1 cellular context compared by ENCODE assay signal in genomic region chr7:138002096-138002827, GRCh38.
TF ChIP-seq lines count a peak whose summit lies in the region.

No MANE protein-coding gene starts in this region.

TF ChIP-seq in K562, 482 proteins besides CTCF, POLR2A, EP300 and RAD21 (continued from another document and continues in another):
- TF ChIP-seq ZBTB26 (CRISPR knock-in tag; IDR thresholded peaks at IDR 0.05) (no peak), MCM3 (IDR thresholded peaks at IDR 0.05) (no peak), SIN3B (IDR thresholded peaks at IDR 0.05; ENCODE audit: low read depth) (no peak), CBFA2T3 (IDR thresholded peaks at IDR 0.05) (no peak), DEAF1 (CRISPR knock-in tag; IDR thresholded peaks at IDR 0.05) (peak; percentile 62), ZBTB2 (IDR thresholded peaks at IDR 0.05) (no peak), ZNF76 (CRISPR knock-in tag; IDR thresholded peaks at IDR 0.05; ENCODE audit: borderline replicate concordance) (no peak), ASH1L (IDR thresholded peaks at IDR 0.05; ENCODE audit: borderline replicate concordance, low read depth, partially characterized antibody) (peak; percentile 97), DMBX1 (CRISPR knock-in tag; IDR thresholded peaks at IDR 0.05; ENCODE audit: borderline replicate concordance) (no peak), ZNF785 (CRISPR knock-in tag; IDR thresholded peaks at IDR 0.05) (no peak), POLR3A (IDR thresholded peaks at IDR 0.05; ENCODE audit: borderline replicate concordance, extremely low read depth, insufficient read depth, insufficient read length) (no peak), KDM4B (IDR thresholded peaks at IDR 0.05; ENCODE audit: borderline replicate concordance in 2 of 2, low read depth in 1 of 2) (0 out of 4 replicates have a peak, but pooled peaks of 1 of the 2 experiments have one; percentile 15), PHB2 (IDR thresholded peaks at IDR 0.05; ENCODE audit: low read depth) (no peak), CLOCK (CRISPR knock-in tag; IDR thresholded peaks at IDR 0.05; ENCODE audit: borderline replicate concordance) (no peak), ARID2 (IDR thresholded peaks at IDR 0.05) (no peak), HCFC1 (IDR thresholded peaks at IDR 0.05; ENCODE audit: low read depth, low read length) (no peak; the same call in 1 of the 2 replicates), RBM22 (IDR thresholded peaks at IDR 0.05; ENCODE audit: low read depth, low read length, poor library complexity, severe bottlenecking) (no peak), BMI1 (IDR thresholded peaks at IDR 0.05; ENCODE audit: low read length) (no peak), CBX5 (IDR thresholded peaks at IDR 0.05; ENCODE audit: borderline replicate concordance, low read depth) (no peak), ZNF280A (IDR thresholded peaks at IDR 0.05; ENCODE audit: low read depth, partially characterized antibody) (no peak), ZNF311 (CRISPR knock-in tag; IDR thresholded peaks at IDR 0.05) (0 out of 2 replicates have a peak, but pooled peaks have one; percentile 22), NCOR1 (IDR thresholded peaks at IDR 0.05) (peak; percentile 36), ZNF217 (CRISPR knock-in tag; IDR thresholded peaks at IDR 0.05) (no peak), PHTF2 (CRISPR knock-in tag; IDR thresholded peaks at IDR 0.05) (no peak), NFYB (IDR thresholded peaks at IDR 0.05; ENCODE audit: extremely low read depth, insufficient read length) (peak; percentile 86), EGR1 (conservative IDR thresholded peaks at IDR 0.05) (peak; percentile 99), ZNF644 (tag; IDR thresholded peaks at IDR 0.05; ENCODE audit: low read depth) (no peak), STAT5B (CRISPR knock-in tag; IDR thresholded peaks at IDR 0.05) (no peak), NRF1 (conservative IDR thresholded peaks at IDR 0.05 in 1 of 2, IDR thresholded peaks at IDR 0.05 in 1 of 2) (peak; percentile 79 to 84), ESRRA (IDR thresholded peaks at IDR 0.05; ENCODE audit: borderline replicate concordance, low read depth) (no peak), POLR2G (IDR thresholded peaks at IDR 0.05; ENCODE audit: low read depth, low read length) (no peak), ZNF407 (IDR thresholded peaks at IDR 0.05; ENCODE audit: low read depth) (no peak), HMGXB4 (CRISPR knock-in tag; IDR thresholded peaks at IDR 0.05) (no peak), ZNF41 (CRISPR knock-in tag; conservative IDR thresholded peaks at IDR 0.05) (0 out of 2 replicates have a peak, but pooled peaks have one; percentile 9), PPARD (CRISPR knock-in tag; IDR thresholded peaks at IDR 0.05) (no peak), YBX1 (IDR thresholded peaks at IDR 0.05) (no peak), ZNF561 (CRISPR knock-in tag; conservative IDR thresholded peaks at IDR 0.05) (no peak), ETV1 (tag; conservative IDR thresholded peaks at IDR 0.05; ENCODE audit: low read depth) (peak; percentile 52), EZH2 (IDR thresholded peaks at IDR 0.05; ENCODE audit: borderline replicate concordance, low read depth, low read length) (no peak), TRIM25 (IDR thresholded peaks at IDR 0.05; ENCODE audit: borderline replicate concordance) (no peak), HMG20A (CRISPR knock-in tag; conservative IDR thresholded peaks at IDR 0.05) (no peak)
